1 cellular context compared by ENCODE assay signal in genomic region chr9:5450360-5451051, GRCh38.
A peak's percentile ranks its signal among the peaks of the same experiment; 100 is the strongest.
TF ChIP-seq lines count a peak whose summit lies in the region.

Gene CD274 (plus strand): TSS chr9:5450542. CDS start chr9:5456114, 5,572 bp downstream.

TF ChIP-seq in SK-N-SH, 30 proteins besides CTCF, POLR2A, EP300 and RAD21 (continued from another document):
- TF ChIP-seq NFIC (IDR thresholded peaks at IDR 0.05; ENCODE audit: borderline replicate concordance): no peak
- no peak for TF ChIP-seq GABPA (IDR thresholded peaks at IDR 0.05; ENCODE audit: low read depth)
- no peak for TF ChIP-seq MEF2A (IDR thresholded peaks at IDR 0.05; ENCODE audit: borderline replicate concordance, low read depth)
- no peak for TF ChIP-seq USF2 (IDR thresholded peaks at IDR 0.05; ENCODE audit: borderline replicate concordance, low read depth, low read length)
- TF ChIP-seq SMC3 (IDR thresholded peaks at IDR 0.05; ENCODE audit: low read depth, low read length): peak; percentile 73
- TF ChIP-seq IRF3 (IDR thresholded peaks at IDR 0.05; ENCODE audit: low read depth, low read length): no peak
- no peak; the same call in 1 of the 2 replicates for TF ChIP-seq RFX5 (IDR thresholded peaks at IDR 0.05; ENCODE audit: low read length)
- TF ChIP-seq FOXJ3 (CRISPR knock-in tag; IDR thresholded peaks at IDR 0.05): no peak
- peak; percentile 55 for TF ChIP-seq MAX (IDR thresholded peaks at IDR 0.05; ENCODE audit: low read depth)
- TF ChIP-seq EZH2phosphoT487 (IDR thresholded peaks at IDR 0.05; ENCODE audit: borderline replicate concordance, low read depth): no peak
- TF ChIP-seq RCOR1 (IDR thresholded peaks at IDR 0.05; ENCODE audit: low read length): no peak
- TF ChIP-seq YY1 (IDR thresholded peaks at IDR 0.05; ENCODE audit: low read depth): no peak
- no peak for TF ChIP-seq USF1 (IDR thresholded peaks at IDR 0.05; ENCODE audit: borderline replicate concordance, low read depth)
- no peak for TF ChIP-seq ELF1 (IDR thresholded peaks at IDR 0.05)
- TF ChIP-seq FOSL2 (IDR thresholded peaks at IDR 0.05; ENCODE audit: borderline replicate concordance, low read depth): no peak
- no peak for TF ChIP-seq JUND (IDR thresholded peaks at IDR 0.05)
- TF ChIP-seq RXRA (IDR thresholded peaks at IDR 0.05; ENCODE audit: borderline replicate concordance, low read depth): no peak
- peak; percentile 49 for TF ChIP-seq MXI1 (IDR thresholded peaks at IDR 0.05; ENCODE audit: low read depth, low read length)
- TF ChIP-seq ZBTB33 (IDR thresholded peaks at IDR 0.05; ENCODE audit: borderline replicate concordance, low read depth): no peak
